Comparison of ENCODE assay signal across 10 cellular contexts in the genomic region with DNA sequence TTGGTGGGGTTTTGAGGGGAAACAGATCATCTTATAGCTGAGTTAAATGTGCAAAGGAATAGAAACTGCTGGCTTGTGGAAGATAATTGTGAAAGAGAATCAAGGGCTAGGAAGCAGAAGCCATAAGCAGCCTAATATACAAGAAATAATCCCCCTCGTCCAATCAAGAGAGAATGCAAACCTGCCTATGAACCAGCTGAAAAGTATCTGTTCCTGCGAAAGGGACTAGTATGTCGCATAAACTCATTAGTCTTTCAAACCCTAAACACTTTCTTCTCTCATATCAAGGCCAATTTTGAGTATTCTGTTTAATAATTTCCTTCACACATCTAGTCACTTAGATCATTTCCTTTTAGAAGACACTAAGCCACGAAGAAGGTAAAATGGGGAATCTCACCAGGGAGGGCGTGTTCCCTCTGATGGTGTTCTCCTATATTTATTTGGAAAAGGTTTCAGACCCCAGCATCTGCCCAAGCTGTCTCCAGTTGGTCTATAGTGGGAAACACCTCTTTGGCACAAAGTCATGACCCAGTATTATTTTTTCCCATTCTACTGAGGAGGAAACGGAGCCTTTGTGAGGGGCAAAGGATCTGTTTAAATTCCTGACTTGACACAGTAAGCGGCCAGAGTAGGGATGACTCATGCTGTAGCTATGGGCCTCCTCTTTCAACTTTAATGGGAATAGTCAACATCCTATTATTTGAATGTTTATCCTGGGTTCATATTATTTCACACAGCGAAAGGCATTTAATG.
DNase-seq lines count a peak whose midpoint lies in the region; ATAC-seq and TF ChIP-seq lines count a peak whose summit lies in the region.
"Had no signal": no experiment of that assay in that cellular context is flagged by ENCODE, and none has a peak within 500 bp of the region (broad histone marks: within the 10 kb centered on the region; RNA-seq: fewer than 3 reads in every experiment).

No MANE protein-coding gene starts in this region.

- DNase-seq in DMS153 (lab: John Stamatoyannopoulos, UW) (peak; percentile 26), NT2/D1 (ENCODE audit: low read depth, low spot score) (peak; percentile 63), fibroblast of gingiva (ENCODE audit: low read depth) (peak; percentile 70), omental fat pad (ENCODE audit: low spot score) (no peak), head of caudate nucleus (no peak), retina (no peak)
- DNase-seq in activated CD4-positive, alpha-beta T cell treated with anti-CD3 and anti-CD28 coated beads for 4 hours = no peak
- DNase-seq: activated CD4-positive, alpha-beta T cell treated with anti-CD3 and anti-CD28 coated beads, Interleukin-2, amount 50 U/mL, for 48 hours; stomach had no signal

- no peaks in the 10 kb centered on the region for H3K27me3 ChIP-seq in NT2/D1 (ENCODE audit: insufficient read depth, insufficient read length)
- H3K27me3 ChIP-seq: stomach had no signal

- H3K4me3 ChIP-seq in NT2/D1 (ENCODE audit: insufficient read length, low read depth) = no peak overlapping the region
- H3K4me3 ChIP-seq: stomach had no signal

- no peak overlapping the region for H3K9ac ChIP-seq in NT2/D1 (ENCODE audit: insufficient read length, low read depth)

- intact Hi-C loops in head of caudate nucleus (cut with DNase I) = no loop called here

- no peaks in the 10 kb centered on the region for H3K36me3 ChIP-seq in NT2/D1 (ENCODE audit: insufficient read depth, insufficient read length, low read length)
- H3K36me3 ChIP-seq: stomach had no signal

- peak; percentile 68 for ATAC-seq in omental fat pad (ENCODE audit: low FRiP score)
- ATAC-seq in GM18498 (IDR thresholded peaks at IDR 0.05; ENCODE audit: unreplicated experiment) = no peak

- no peak for TF ChIP-seq CTCF in omental fat pad (IDR thresholded peaks at IDR 0.05)

- H3K9me3 ChIP-seq in NT2/D1 (ENCODE audit: insufficient read depth, low read length) = no peaks in the 10 kb centered on the region
- H3K9me3 ChIP-seq: stomach had no signal

- peaks cover 4% of the 10 kb centered on the region for H3K4me1 ChIP-seq in NT2/D1 (ENCODE audit: insufficient read depth, insufficient read length)

Comparison
In these comparisons a context has a peak if more than half of its experiments do, and no peak if none do; other contexts are left out.
1. DNase-seq: peak in DMS153 (single experiment), NT2/D1 (single experiment) and fibroblast of gingiva (single experiment); none in omental fat pad (single experiment), activated CD4-positive, alpha-beta T cell treated with anti-CD3 and anti-CD28 coated beads for 4 hours (0 of 2), head of caudate nucleus (0 of 42) and retina (single experiment).